Comparison of ENCODE assay signal across 8 cellular contexts in the genomic region with DNA sequence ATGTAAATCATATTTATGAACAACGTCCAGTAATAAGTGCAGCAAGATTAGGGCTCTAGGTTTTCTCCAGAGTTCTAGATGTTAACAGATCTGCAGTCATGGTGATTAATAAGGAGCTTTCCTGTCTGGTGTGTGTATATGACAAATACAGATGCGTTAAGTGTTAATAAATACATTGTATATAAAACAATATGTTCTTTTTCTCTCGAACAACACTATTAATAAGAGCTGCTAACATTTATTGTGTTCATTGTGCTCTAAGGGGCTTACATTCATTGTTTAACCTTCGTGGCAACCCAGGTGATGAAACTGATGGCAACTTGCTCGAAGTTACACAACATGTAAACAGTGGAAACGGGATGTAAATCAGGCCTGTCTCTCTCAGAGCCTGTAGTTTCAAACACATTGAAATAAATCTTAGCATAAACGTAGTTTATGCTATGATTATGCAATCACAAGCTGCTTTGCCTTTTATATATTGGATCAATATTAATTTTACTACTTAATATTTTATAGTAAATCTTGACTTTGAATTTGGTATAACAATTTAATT. TPM values are rescaled to one million over a fixed set of nuclear protein-coding genes. Genes with fewer than 3 reads are reported as not detected.
DNase-seq lines count a peak whose midpoint lies in the region; ATAC-seq, FAIRE-seq and TF ChIP-seq lines count a peak whose summit lies in the region.

No MANE protein-coding gene starts in this region.

- no peaks in the 10 kb centered on the region for H3K79me2 ChIP-seq in endothelial cell of umbilical vein (ENCODE audit: control insufficient read depth, insufficient read depth, low read length)

- H3K27me3 ChIP-seq in endothelial cell of umbilical vein (ENCODE audit: control insufficient read depth in 2 of 2, insufficient read depth in 2 of 2, low read length in 2 of 2) (peaks cover 12 to 30% of the 10 kb centered on the region in 2 experiments), ovary (no peaks in the 10 kb centered on the region)

- no peak for TF ChIP-seq POLR2A in endothelial cell of umbilical vein (IDR thresholded peaks at IDR 0.05; ENCODE audit: low read depth, low read length)
- no peak for TF ChIP-seq POLR2A in ovary (IDR thresholded peaks at IDR 0.05)

- POLR2A ChIA-PET in endothelial cell of umbilical vein (lab: Charles Lee): no interaction called here

- DNase-seq in GM12864 (ENCODE audit: low read depth): no peak
- DNase-seq in NOMO-1 treated with DMSO at 0.1 percent for 48 hours (lab: John Stamatoyannopoulos, UW; ENCODE audit: unreplicated experiment): peak; percentile 48
- no peak for DNase-seq in endothelial cell of umbilical vein (ENCODE audit: low read depth, low spot score)
- no peak for DNase-seq in ovary
- DNase-seq in GM10266 (ENCODE audit: extremely low spot score): no peak
- no peak for DNase-seq in medulla oblongata (ENCODE audit: extremely low spot score)
- no peak for DNase-seq in AG08395 (ENCODE audit: low spot score)

- no peaks in the 10 kb centered on the region for H3K9me1 ChIP-seq in endothelial cell of umbilical vein (replicated peaks; ENCODE audit: control insufficient read depth, extremely low read depth, insufficient read depth, low read length)

- no peaks in the 10 kb centered on the region for H4K20me1 ChIP-seq in endothelial cell of umbilical vein (replicated peaks; ENCODE audit: control insufficient read depth, extremely low read depth, insufficient read depth, low read length)

- H3K4me3 ChIP-seq in GM12864 (ENCODE audit: low read depth, low read length): peak overlapping the region; percentile 63; the same call in 1 of the 2 replicates
- H3K4me3 ChIP-seq in endothelial cell of umbilical vein (replicated peaks in 1 of 3; ENCODE audit: insufficient read depth in 1 of 3, low read depth in 1 of 3, low read length in 3 of 3): peak overlapping the region; percentile 30 to 64 (median 48)
- peak overlapping the region; percentile 49 for H3K4me3 ChIP-seq in ovary

- no peak for TF ChIP-seq EP300 in ovary (IDR thresholded peaks at IDR 0.05)

- H3K9ac ChIP-seq in endothelial cell of umbilical vein (replicated peaks; ENCODE audit: extremely low read depth, insufficient read depth, low read length): no peak overlapping the region

- no peak for FAIRE-seq in endothelial cell of umbilical vein (lab: Jason Lieb, UNC)

- H3K4me1 ChIP-seq in endothelial cell of umbilical vein (ENCODE audit: control insufficient read depth, extremely low read depth, insufficient read depth, low read length) (peaks cover 9% of the 10 kb centered on the region), ovary (ENCODE audit: insufficient read depth) (peaks cover 5% of the 10 kb centered on the region)

- dilution Hi-C loops in endothelial cell of umbilical vein (cut with MboI; ENCODE audit: extremely low pct_ligation_motif_present, low sequenced_read_pairs): no loop called here

- no peaks in the 10 kb centered on the region for H3K9me3 ChIP-seq in endothelial cell of umbilical vein (replicated peaks; ENCODE audit: control insufficient read depth, insufficient read depth, low read length)
- H3K9me3 ChIP-seq in ovary: no peaks in the 10 kb centered on the region

- no peak for ATAC-seq in HG03025 (IDR thresholded peaks at IDR 0.05; ENCODE audit: low FRiP score, unreplicated experiment)

- H2AFZ ChIP-seq in endothelial cell of umbilical vein (ENCODE audit: low read depth, low read length): peak overlapping the region; percentile 94

- CTCF ChIA-PET in endothelial cell of umbilical vein (lab: Charles Lee): interaction anchor here (0.6 to 5.7 kb wide), 14 partner anchors 9 to 423 kb away, joined by 3 to 30 read pairs (median 4); a partner anchor contains a TSS

- peak overlapping the region; percentile 54 for H3K4me2 ChIP-seq in endothelial cell of umbilical vein (ENCODE audit: insufficient read depth, low read length)

- BruUV-seq in endothelial cell of umbilical vein (replicated peaks; lab: Mats Ljungman, UMichigan): no TSS peak

- no peak for TF ChIP-seq CTCF in GM12864 (IDR thresholded peaks at IDR 0.05; ENCODE audit: low read depth, low read length, missing control alignments)
- TF ChIP-seq CTCF in endothelial cell of umbilical vein (IDR thresholded peaks at IDR 0.05; ENCODE audit: extremely low read depth in 1 of 2, insufficient read depth in 1 of 2, low read depth in 1 of 2, low read length in 2 of 2): no peak
- TF ChIP-seq CTCF in ovary (IDR thresholded peaks at IDR 0.05): no peak
- no peak for TF ChIP-seq CTCF in GM10266 (IDR thresholded peaks at IDR 0.05; ENCODE audit: control insufficient read depth, insufficient read depth, low read depth, missing control alignments)

- 53 to 61% (median 56%) methylated on average over 7 of the region's 7 CpGs for WGBS in ovary, 3 donors

- H3K36me3 ChIP-seq in endothelial cell of umbilical vein (ENCODE audit: control insufficient read depth in 2 of 2, extremely low read depth in 1 of 2, insufficient read depth in 2 of 2, low read length in 2 of 2) (no peaks in the 10 kb centered on the region), ovary (no peaks in the 10 kb centered on the region)

- intact Hi-C loops in endothelial cell of umbilical vein (cut with micrococcal nuclease) (loop anchor here (1.0 to 2.0 kb wide), 5 partner anchors 55 to 423 kb away; a partner anchor contains a TSS), ovary (cut with DNase I) (no loop called here)

- H3K27ac ChIP-seq in endothelial cell of umbilical vein (ENCODE audit: insufficient read depth, low read depth, low read length) (no peak overlapping the region), ovary (no peak overlapping the region)

TF ChIP-seq in endothelial cell of umbilical vein, 7 proteins besides CTCF, POLR2A, EP300 and RAD21:
- TF ChIP-seq FOS (IDR thresholded peaks at IDR 0.05; ENCODE audit: borderline replicate concordance, insufficient read depth, low read length): no peak
- TF ChIP-seq EZH2 (IDR thresholded peaks at IDR 0.05; ENCODE audit: borderline replicate concordance, low read depth, low read length, severe bottlenecking): no peak
- no peak for TF ChIP-seq JUN (IDR thresholded peaks at IDR 0.05; ENCODE audit: borderline replicate concordance, insufficient read depth, insufficient read length, low read depth)
- TF ChIP-seq GATA2 (IDR thresholded peaks at IDR 0.05; ENCODE audit: insufficient read depth, insufficient read length, low read depth, low read length): no peak
- no peak for TF ChIP-seq POLR2AphosphoS5 (IDR thresholded peaks at IDR 0.05; ENCODE audit: insufficient read depth, low read depth, low read length)
- TF ChIP-seq, protein P1, sequence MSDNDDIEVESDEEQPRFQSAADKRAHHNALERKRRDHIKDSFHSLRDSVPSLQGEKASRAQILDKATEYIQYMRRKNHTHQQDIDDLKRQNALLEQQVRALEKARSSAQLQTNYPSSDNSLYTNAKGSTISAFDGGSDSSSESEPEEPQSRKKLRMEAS (IDR thresholded peaks at IDR 0.05; ENCODE audit: insufficient read depth, insufficient read length): no peak
- TF ChIP-seq MYC (IDR thresholded peaks at IDR 0.05; ENCODE audit: low read depth, low read length): no peak
TF ChIP-seq in endothelial cell of umbilical vein: peak in this region for 0.

RNA-seq across cellular contexts. Expression of a gene that starts 0.5 kb away (rescaled TPM):
- total RNA-seq in endothelial cell of umbilical vein (0.60 and 1.00 TPM in 2 replicates), ovary (1 to 10 TPM in 2 of 7 donors, under 1 TPM in 5; 0.12 to 6.4 (median 0.82) TPM)
- polyA plus RNA-seq in endothelial cell of umbilical vein (0.05 and 0.12 TPM in 2 replicates), ovary (1 to 10 TPM in 1 of 2 donors, under 1 TPM in 1; 0.27 to 3.1 TPM)
- 0.10 and 0.19 TPM in 2 replicates for polyA plus RNA-seq in endothelial cell of umbilical vein (2011; cell fraction: cytosol; rRNA removed)
- polyA plus RNA-seq in endothelial cell of umbilical vein (2011; cell fraction: nucleus; rRNA removed): 0.14 and 0.21 TPM in 2 replicates
- polyA plus RNA-seq in endothelial cell of umbilical vein (2012): 0.11 and 0.41 TPM in 2 replicates
- polyA minus RNA-seq in endothelial cell of umbilical vein: not detected in 2 replicates
- polyA minus RNA-seq in endothelial cell of umbilical vein (2011; cell fraction: cytosol; rRNA and poly(A)+ RNA removed): 0.31 TPM
- polyA minus RNA-seq in endothelial cell of umbilical vein (2011; cell fraction: nucleus; rRNA and poly(A)+ RNA removed): not detected in 2 replicates

RNA-seq across cellular contexts. Expression of a gene that starts 54.5 kb away (rescaled TPM):
- total RNA-seq in endothelial cell of umbilical vein (38.3 and 38.5 TPM in 2 replicates), ovary (10 to 100 TPM; 32.4 to 48.0 (median 43.4) TPM)
- polyA plus RNA-seq in endothelial cell of umbilical vein (6.8 and 12.3 TPM in 2 replicates), ovary (10 to 100 TPM; 37.1 to 47.8 TPM)
- polyA plus RNA-seq in endothelial cell of umbilical vein (2011; cell fraction: cytosol; rRNA removed): 17.0 and 18.5 TPM in 2 replicates
- polyA plus RNA-seq in endothelial cell of umbilical vein (2011; cell fraction: nucleus; rRNA removed): 6.6 and 12.4 TPM in 2 replicates
- polyA plus RNA-seq in endothelial cell of umbilical vein (2012): 32.0 and 44.6 TPM in 2 replicates
- polyA minus RNA-seq in endothelial cell of umbilical vein: 6.5 and 13.4 TPM in 2 replicates
- 1.5 TPM for polyA minus RNA-seq in endothelial cell of umbilical vein (2011; cell fraction: cytosol; rRNA and poly(A)+ RNA removed)
- 14.2 and 26.2 TPM in 2 replicates for polyA minus RNA-seq in endothelial cell of umbilical vein (2011; cell fraction: nucleus; rRNA and poly(A)+ RNA removed)
